12 cellular contexts compared by ENCODE assay signal in the genomic region with DNA sequence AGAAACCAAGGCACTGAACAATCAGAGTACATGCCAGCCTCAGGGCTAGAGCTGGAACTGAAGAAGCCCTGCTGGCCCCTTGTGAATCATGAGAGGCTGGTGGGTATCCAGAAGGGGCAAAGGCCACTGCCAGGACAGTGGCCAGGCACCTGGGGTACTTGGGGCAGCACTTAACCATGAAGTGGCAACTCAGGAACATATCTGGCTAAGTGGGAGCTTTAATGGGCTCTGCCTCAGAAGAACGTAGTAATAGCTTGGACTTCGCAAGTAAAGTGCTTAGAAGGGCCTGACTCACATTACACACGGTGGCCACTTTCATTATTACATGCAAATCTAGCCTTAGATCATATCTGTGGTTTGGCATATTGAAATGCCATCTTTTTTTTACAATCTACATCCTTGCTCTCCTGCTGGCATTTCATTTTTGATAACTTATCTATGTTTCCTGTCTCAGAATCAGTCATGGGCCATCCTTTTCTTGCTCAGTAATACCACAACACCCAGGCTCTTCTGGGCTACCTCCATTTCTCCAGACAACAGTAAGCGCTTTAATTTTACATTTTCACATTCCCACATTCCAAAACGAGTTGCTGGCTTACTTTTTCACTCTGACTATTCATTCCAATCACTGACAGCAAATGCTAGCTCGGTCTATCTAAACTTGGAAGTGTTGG. TPM values are rescaled to one million over a fixed set of nuclear protein-coding genes. Genes with fewer than 3 reads are reported as not detected.
DNase-seq lines count a peak whose midpoint lies in the region; ATAC-seq lines count a peak whose summit lies in the region.
"Had no signal": no experiment of that assay in that cellular context is flagged by ENCODE, and none has a peak within 500 bp of the region (broad histone marks: within the 10 kb centered on the region; RNA-seq: fewer than 3 reads in every experiment).

No MANE protein-coding gene starts in this region.

- peaks cover 38% of the 10 kb centered on the region for H3K36me3 Mint-ChIP-seq in activated CD4-positive, alpha-beta T cell treated with anti-CD3 and anti-CD28 coated beads, Interleukin-2, amount 10 ng/mL, durations not matched to agents 24 days and 14 days (ENCODE audit: low read depth)
- peaks cover 73% of the 10 kb centered on the region for H3K36me3 Mint-ChIP-seq in activated T-helper 17 cell treated with anti-CD3 and anti-CD28 coated beads, Interleukin-2, amount 50 U/mL, for 72 hours (ENCODE audit: low read depth)

- DNase-seq in activated CD4-positive, alpha-beta T cell treated with anti-CD3 and anti-CD28 coated beads, Interleukin-2, amount 10 ng/mL, durations not matched to agents 24 days and 14 days, result peak; percentile 66
- no peak for DNase-seq in activated CD4-positive, alpha-beta T cell treated with anti-CD3 and anti-CD28 coated beads, Interleukin-2, amount 50 U/mL, for 4 hours
- DNase-seq in renal cortical epithelial cell (ENCODE audit: low read depth), result peak; percentile 26
- no peak for DNase-seq in activated effector memory CD4-positive, alpha-beta T cell treated with Interleukin-2 at 50 U/mL for 16 hours
- no peak for DNase-seq in COR-L47 (lab: John Stamatoyannopoulos, UW)
- DNase-seq in posterior cingulate gyrus, result no peak
- DNase-seq: H7 had no signal

- H3K4me1 Mint-ChIP-seq in activated CD4-positive, alpha-beta T cell treated with anti-CD3 and anti-CD28 coated beads, Interleukin-2, amount 10 ng/mL, durations not matched to agents 24 days and 14 days, result peaks cover 48% of the 10 kb centered on the region
- peaks cover 21% of the 10 kb centered on the region for H3K4me1 Mint-ChIP-seq in activated T-helper 17 cell treated with anti-CD3 and anti-CD28 coated beads, Interleukin-2, amount 50 U/mL, for 72 hours
- H3K4me1 Mint-ChIP-seq: B cell had no signal

- H3K4me3 Mint-ChIP-seq in activated CD4-positive, alpha-beta T cell treated with anti-CD3 and anti-CD28 coated beads, Interleukin-2, amount 10 ng/mL, durations not matched to agents 24 days and 14 days, result peak overlapping the region; percentile 6
- peak overlapping the region; percentile 34 for H3K4me3 Mint-ChIP-seq in activated T-helper 17 cell treated with anti-CD3 and anti-CD28 coated beads, Interleukin-2, amount 50 U/mL, for 72 hours
- H3K4me3 Mint-ChIP-seq: B cell had no signal

- H3K9me3 Mint-ChIP-seq in activated CD4-positive, alpha-beta T cell treated with anti-CD3 and anti-CD28 coated beads, Interleukin-2, amount 10 ng/mL, durations not matched to agents 24 days and 14 days, result no peaks in the 10 kb centered on the region
- H3K9me3 Mint-ChIP-seq in activated T-helper 17 cell treated with anti-CD3 and anti-CD28 coated beads, Interleukin-2, amount 50 U/mL, for 72 hours, result no peaks in the 10 kb centered on the region

- ATAC-seq in HG03432 (IDR thresholded peaks at IDR 0.05; ENCODE audit: unreplicated experiment), result peak; percentile 64
- peak; percentile 93 for ATAC-seq in activated T-helper 17 cell treated with anti-CD3 and anti-CD28 coated beads, Interleukin-2, amount 50 U/mL, for 72 hours (replicated peaks)

- peak overlapping the region; percentile 27 for H3K27ac Mint-ChIP-seq in activated CD4-positive, alpha-beta T cell treated with anti-CD3 and anti-CD28 coated beads, Interleukin-2, amount 10 ng/mL, durations not matched to agents 24 days and 14 days
- H3K27ac Mint-ChIP-seq in activated T-helper 17 cell treated with anti-CD3 and anti-CD28 coated beads, Interleukin-2, amount 50 U/mL, for 72 hours, result peak overlapping the region; percentile 9
- H3K27ac Mint-ChIP-seq: B cell had no signal

- intact Hi-C loops in activated CD4-positive, alpha-beta T cell treated with anti-CD3 and anti-CD28 coated beads, Interleukin-2, amount 10 ng/mL, durations not matched to agents 24 days and 14 days (cut with micrococcal nuclease), result loop anchor here (1.0 to 10.0 kb wide), 6 partner anchors 9 to 255 kb away; partner anchors contain the start of gene NXT1
- intact Hi-C loops in posterior cingulate gyrus (cut with DNase I), result no loop called here

- no peaks in the 10 kb centered on the region for H3K27me3 Mint-ChIP-seq in activated CD4-positive, alpha-beta T cell treated with anti-CD3 and anti-CD28 coated beads, Interleukin-2, amount 10 ng/mL, durations not matched to agents 24 days and 14 days
- H3K27me3 Mint-ChIP-seq in activated T-helper 17 cell treated with anti-CD3 and anti-CD28 coated beads, Interleukin-2, amount 50 U/mL, for 72 hours, result no peaks in the 10 kb centered on the region
- H3K27me3 Mint-ChIP-seq: B cell had no signal

RNA-seq across cellular contexts. Expression of gene NAPB, which starts 21.6 kb away (rescaled TPM):
- 13.6 and 14.2 TPM in 2 replicates for total RNA-seq in activated CD4-positive, alpha-beta T cell treated with anti-CD3 and anti-CD28 coated beads, Interleukin-2, amount 10 ng/mL, durations not matched to agents 24 days and 14 days
- 10 to 100 TPM; 11.5 to 14.3 TPM for total RNA-seq in activated T-helper 17 cell treated with anti-CD3 and anti-CD28 coated beads, Interleukin-2, amount 50 U/mL, for 72 hours
- 4.0 and 10.1 TPM in 2 replicates for total RNA-seq in renal cortical epithelial cell

RNA-seq across cellular contexts. Expression of gene GZF1, which starts 37.7 kb away (rescaled TPM):
- total RNA-seq in activated CD4-positive, alpha-beta T cell treated with anti-CD3 and anti-CD28 coated beads, Interleukin-2, amount 10 ng/mL, durations not matched to agents 24 days and 14 days, result 10.3 and 14.7 TPM in 2 replicates
- total RNA-seq in activated T-helper 17 cell treated with anti-CD3 and anti-CD28 coated beads, Interleukin-2, amount 50 U/mL, for 72 hours, result 1 to 10 TPM; 7.5 to 9.6 TPM
- 15.6 and 20.0 TPM in 2 replicates for total RNA-seq in renal cortical epithelial cell

RNA-seq across cellular contexts. Expression of gene CSTL1, which starts 39.8 kb away (rescaled TPM):
- not detected in 2 replicates for total RNA-seq in activated CD4-positive, alpha-beta T cell treated with anti-CD3 and anti-CD28 coated beads, Interleukin-2, amount 10 ng/mL, durations not matched to agents 24 days and 14 days
- not detected for total RNA-seq in activated T-helper 17 cell treated with anti-CD3 and anti-CD28 coated beads, Interleukin-2, amount 50 U/mL, for 72 hours
- total RNA-seq in renal cortical epithelial cell, result not detected in 2 replicates
- total RNA-seq: B cell, endothelial cell of umbilical vein, H7, skeletal muscle tissue had no signal

RNA-seq across cellular contexts. Expression of gene NXT1, which starts 49.1 kb away (rescaled TPM):
- 57.0 and 59.9 TPM in 2 replicates for total RNA-seq in activated CD4-positive, alpha-beta T cell treated with anti-CD3 and anti-CD28 coated beads, Interleukin-2, amount 10 ng/mL, durations not matched to agents 24 days and 14 days
- 10 to 100 TPM; 25.0 to 43.7 TPM for total RNA-seq in activated T-helper 17 cell treated with anti-CD3 and anti-CD28 coated beads, Interleukin-2, amount 50 U/mL, for 72 hours
- total RNA-seq in renal cortical epithelial cell, result 17.0 and 35.9 TPM in 2 replicates

RNA-seq across cellular contexts. Expression of gene CST11, which starts 53.0 kb away (rescaled TPM):
- total RNA-seq in activated CD4-positive, alpha-beta T cell treated with anti-CD3 and anti-CD28 coated beads, Interleukin-2, amount 10 ng/mL, durations not matched to agents 24 days and 14 days, result not detected in 2 replicates
- not detected for total RNA-seq in activated T-helper 17 cell treated with anti-CD3 and anti-CD28 coated beads, Interleukin-2, amount 50 U/mL, for 72 hours
- total RNA-seq in renal cortical epithelial cell, result not detected in 2 replicates
- total RNA-seq: B cell, endothelial cell of umbilical vein, H7, skeletal muscle tissue had no signal

Comparison
In these comparisons a context has a peak if more than half of its experiments do, and no peak if none do; other contexts are left out.
1. DNase-seq: peak in activated CD4-positive, alpha-beta T cell treated with anti-CD3 and anti-CD28 coated beads, Interleukin-2, amount 10 ng/mL, durations not matched to agents 24 days and 14 days (single experiment) and renal cortical epithelial cell (single experiment); none in activated CD4-positive, alpha-beta T cell treated with anti-CD3 and anti-CD28 coated beads, Interleukin-2, amount 50 U/mL, for 4 hours (0 of 2), activated effector memory CD4-positive, alpha-beta T cell treated with Interleukin-2 at 50 U/mL for 16 hours (single experiment), COR-L47 (single experiment) and posterior cingulate gyrus (0 of 10).